Comparison of ENCODE assay signal across 14 cellular contexts in the genomic region with DNA sequence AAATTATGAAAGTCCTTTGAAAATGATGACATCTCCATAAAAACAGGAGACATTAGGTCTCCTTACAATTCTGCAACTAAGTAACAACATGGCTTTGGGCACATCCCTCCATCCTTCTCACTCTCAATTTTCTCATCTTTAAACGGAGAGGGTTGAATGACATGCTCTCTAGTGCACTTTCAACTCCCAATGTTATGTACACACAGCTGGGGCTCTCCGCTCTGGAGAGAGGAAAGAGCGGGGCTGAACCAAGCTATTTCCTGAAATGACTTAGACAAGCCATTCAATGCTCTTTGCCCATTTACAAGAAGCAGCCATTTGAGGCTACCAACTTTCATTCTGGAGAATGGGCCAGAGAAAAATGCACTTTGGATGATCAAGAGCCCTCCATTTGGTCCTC.
"Had no signal": no experiment of that assay in that cellular context is flagged by ENCODE, and none has a peak within 500 bp of the region (broad histone marks: within the 10 kb centered on the region; RNA-seq: fewer than 3 reads in every experiment).

No MANE protein-coding gene starts in this region.

- DNase-seq: activated CD4-positive, alpha-beta T cell treated with anti-CD3 and anti-CD28 coated beads for 36 hours; activated CD4-positive, alpha-beta T cell treated with anti-CD3 and anti-CD28 coated beads, Interleukin-2, amount 50 U/mL, for 48 hours; cerebellar nuclear complex; cortex of kidney; effector CD4-positive, alpha-beta T cell; esophagus squamous epithelium; left ventricle myocardium superior; occipital lobe; posterior cingulate gyrus; stimulated activated CD4-positive, alpha-beta T cell treated with anti-CD3 and anti-CD28 coated beads, Interleukin-12 subunit alpha, Interleukin-12 subunit beta, amount 100 ng/mL, for 4 hours; stimulated activated CD4-positive, alpha-beta T cell treated with anti-CD3 and anti-CD28 coated beads, Interleukin-1b, Interleukin-23, amount 100 ng/mL, for 48 hours; stimulated activated naive CD8-positive, alpha-beta T cell treated with anti-CD3 and anti-CD28 coated beads, Interleukin-15, Interleukin-2, amounts not matched to agents 100 U/mL and 50 U/mL, for 24 hours; substantia nigra; tibial artery had no signal
